In genomic region chr2:69641887-69642708, GRCh38 we compare ENCODE assay signal across 8 cellular contexts. TPM values are rescaled to one million over a fixed set of nuclear protein-coding genes. Genes with fewer than 3 reads are reported as not detected.
DNase-seq lines count a peak whose midpoint lies in the region; ATAC-seq, FAIRE-seq and TF ChIP-seq lines count a peak whose summit lies in the region.

No MANE protein-coding gene starts in this region.

- peak overlapping the region; percentile 71 for H3K27ac ChIP-seq in CD8-positive, alpha-beta memory T cell (ENCODE audit: low read depth, low read length)
- peak overlapping the region; percentile 98 for H3K27ac ChIP-seq in RWPE1
- H3K27ac ChIP-seq in esophagus (ENCODE audit: low read depth in 2 of 2, low read length in 1 of 2), result peak overlapping the region in 1 of 2 donors; percentile 96
- H3K27ac ChIP-seq in pancreas, result peak overlapping the region in 3 of 4 donors; percentile 87 to 95 (median 94)

- peaks cover 54% of the 10 kb centered on the region for H3K4me1 ChIP-seq in CD8-positive, alpha-beta memory T cell (ENCODE audit: insufficient read depth, low read length)
- peaks cover 2% of the 10 kb centered on the region in 2 donors for H3K4me1 ChIP-seq in esophagus (ENCODE audit: control insufficient read depth in 2 of 2, insufficient read depth in 2 of 2, low read length in 1 of 2)
- peaks cover 0 to 16% (median 0%) of the 10 kb centered on the region in 3 donors for H3K4me1 ChIP-seq in pancreas

- intact Hi-C loops in pancreas (cut with DNase I), result no loop called here

- CTCF ChIA-PET in CD8-positive, alpha-beta memory T cell (lab: Charles Lee), result interaction anchor here (1.1 to 9.4 kb wide), 5 partner anchors 21 to 175 kb away, joined by 4 to 66 read pairs (median 4); no protein-coding TSS in a partner anchor
- CTCF ChIA-PET in RWPE1 (lab: Yijun Ruan, JAX), result interaction anchor here (0.6 to 0.7 kb wide), 2 partner anchors 178 to 266 kb away, joined by 3 read pairs; no protein-coding TSS in a partner anchor

- peaks cover 0 to 2% (median 0%) of the 10 kb centered on the region in 5 donors for H3K9me3 Mint-ChIP-seq in CD8-positive, alpha-beta memory T cell

- 11 to 20% methylated on average over 12 of the region's 12 CpGs for WGBS in esophagus, 2 donors
- 18% methylated on average over 12 of the region's 12 CpGs for WGBS in pancreas, 2 donors

- no peaks in the 10 kb centered on the region for H3K9me3 ChIP-seq in CD8-positive, alpha-beta memory T cell (ENCODE audit: low read length)
- H3K9me3 ChIP-seq in esophagus (ENCODE audit: control insufficient read depth in 2 of 2, insufficient read depth in 1 of 2, low read depth in 1 of 2, low read length in 1 of 2), result no peaks in the 10 kb centered on the region
- H3K9me3 ChIP-seq in pancreas, result no peaks in the 10 kb centered on the region

- H3K4me3 Mint-ChIP-seq in CD8-positive, alpha-beta memory T cell, result peak overlapping the region; percentile 95 to 99 (median 97)

- H3K36me3 ChIP-seq in CD8-positive, alpha-beta memory T cell (ENCODE audit: insufficient read depth, low read length), result no peaks in the 10 kb centered on the region
- H3K36me3 ChIP-seq in esophagus (ENCODE audit: control insufficient read depth in 2 of 2, insufficient read depth in 2 of 2, low read length in 1 of 2) (peaks cover 2 to 6% of the 10 kb centered on the region in 2 donors), pancreas (no peaks in the 10 kb centered on the region)

- H3K27ac Mint-ChIP-seq in CD8-positive, alpha-beta memory T cell, result peak overlapping the region; percentile 82 to 98 (median 96)

- ATAC-seq in pancreas (no peak), HG02938 (IDR thresholded peaks at IDR 0.05; ENCODE audit: unreplicated experiment) (no peak)

- in situ Hi-C loops in GM13977 (cut with MboI; ENCODE audit: low pct_unique_long_range_greater_than_20kb, low sequenced_read_pairs, unreplicated experiment), result no loop called here

- POLR2A ChIA-PET in CD8-positive, alpha-beta memory T cell (lab: Charles Lee), result interaction anchor here (0.6 to 3.8 kb wide), 3 partner anchors 48 to 295 kb away, joined by 3 to 14 read pairs (median 4); partner anchors contain the start of gene NFU1
- POLR2A ChIA-PET in RWPE1 (lab: Yijun Ruan, JAX; ENCODE audit: low non-redundant PET), result no interaction called here

- H3K27me3 Mint-ChIP-seq in CD8-positive, alpha-beta memory T cell, result peaks cover 0 to 4% of the 10 kb centered on the region in 2 donors

- H3K36me3 Mint-ChIP-seq in CD8-positive, alpha-beta memory T cell, result peaks cover 0 to 58% (median 15%) of the 10 kb centered on the region in 3 donors

- FAIRE-seq in pancreas (lab: Jason Lieb, UNC), result no peak

- DNase-seq in CD8-positive, alpha-beta memory T cell, result peak in 2 of 5 donors; percentile 27 to 64
- DNase-seq in RWPE1 (ENCODE audit: low spot score), result no peak
- no peak for DNase-seq in pancreas
- DNase-seq in NCI-H446 (lab: John Stamatoyannopoulos, UW), result no peak
- no peak for DNase-seq in SW480 (ENCODE audit: low spot score)
- no peak for DNase-seq in GM13977 (ENCODE audit: low spot score)

- H3K27me3 ChIP-seq in CD8-positive, alpha-beta memory T cell (ENCODE audit: insufficient read depth, low read length, poor library complexity, severe bottlenecking), result no peaks in the 10 kb centered on the region
- no peaks in the 10 kb centered on the region for H3K27me3 ChIP-seq in esophagus (ENCODE audit: control insufficient read depth in 1 of 2, insufficient read depth in 2 of 2, low read length in 2 of 2)
- H3K27me3 ChIP-seq in pancreas, result no peaks in the 10 kb centered on the region

- peaks cover 71 to 78% (median 75%) of the 10 kb centered on the region in 3 donors for H3K4me1 Mint-ChIP-seq in CD8-positive, alpha-beta memory T cell

- peak overlapping the region; percentile 79 for H3K4me3 ChIP-seq in CD8-positive, alpha-beta memory T cell (ENCODE audit: low read length)
- H3K4me3 ChIP-seq in esophagus (ENCODE audit: low read depth in 1 of 2, low read length in 2 of 2) (peak overlapping the region; percentile 27 to 85), pancreas (peak overlapping the region; percentile 18 to 96 (median 68))

- TF ChIP-seq CTCF in RWPE1 (conservative IDR thresholded peaks at IDR 0.05; ENCODE audit: low read depth) (no peak), pancreas (IDR thresholded peaks at IDR 0.05) (no peak), GM13977 (IDR thresholded peaks at IDR 0.05; ENCODE audit: extremely low read depth, insufficient read depth, missing control alignments) (no peak)

RNA-seq across cellular contexts. Expression of gene AAK1, which starts 1.4 kb away (rescaled TPM):
- total RNA-seq in CD8-positive, alpha-beta memory T cell, result 10 to 100 TPM; 71.7 to 74.0 TPM
- polyA plus RNA-seq in CD8-positive, alpha-beta memory T cell, result 114 TPM
- polyA plus RNA-seq in esophagus, result 1 to 10 TPM; 4.4 to 8.4 TPM
- 10 to 100 TPM; 26.3 to 45.1 (median 35.5) TPM for total RNA-seq in pancreas
- 10 to 100 TPM; 20.6 to 27.8 TPM for polyA plus RNA-seq in pancreas
